In genomic region chr14:63891148-63891964, GRCh38 we compare ENCODE assay signal across 11 cellular contexts. TPM values are rescaled to one million over a fixed set of nuclear protein-coding genes. Genes with fewer than 3 reads are reported as not detected.
A peak's percentile ranks its signal among the peaks of the same experiment; 100 is the strongest.
DNase-seq lines count a peak whose midpoint lies in the region; ATAC-seq, FAIRE-seq and TF ChIP-seq lines count a peak whose summit lies in the region.
"Had no signal": no experiment of that assay in that cellular context is flagged by ENCODE, and none has a peak within 500 bp of the region (broad histone marks: within the 10 kb centered on the region; RNA-seq: fewer than 3 reads in every experiment).

No MANE protein-coding gene starts in this region.

- DNase-seq in adipocyte (ENCODE audit: low read depth), result no peak
- DNase-seq in spleen, result no peak
- DNase-seq in stimulated activated naive CD8-positive, alpha-beta T cell treated with anti-CD3 and anti-CD28 coated beads, Interleukin-15, amount 100 ng/mL, for 72 hours, result no peak
- no peak for DNase-seq in SHP77 treated with DMSO at 0.1 percent for 48 hours (lab: John Stamatoyannopoulos, UW)
- no peak for DNase-seq in small intestine
- DNase-seq: effector CD4-positive, alpha-beta T cell; NCI-H1048; SW 1271 had no signal

- H3K4me1 Mint-ChIP-seq in stimulated activated naive CD8-positive, alpha-beta T cell treated with anti-CD3 and anti-CD28 coated beads, Interleukin-15, amount 100 ng/mL, for 72 hours, result peaks cover 23% of the 10 kb centered on the region

- H3K36me3 ChIP-seq in HUES48 (ENCODE audit: control insufficient read depth, insufficient read depth, low read length), result no peaks in the 10 kb centered on the region
- no peaks in the 10 kb centered on the region for H3K36me3 ChIP-seq in adipocyte (ENCODE audit: control insufficient read depth, insufficient read depth, low read length, severe bottlenecking)
- H3K36me3 ChIP-seq in iPS-18a (ENCODE audit: control insufficient read depth, low read depth, low read length), result no peaks in the 10 kb centered on the region
- no peaks in the 10 kb centered on the region for H3K36me3 ChIP-seq in spleen
- no peaks in the 10 kb centered on the region for H3K36me3 ChIP-seq in small intestine (ENCODE audit: control insufficient read depth in 2 of 2, insufficient read depth in 2 of 2, low read length in 2 of 2)

- no peak for TF ChIP-seq CTCF in spleen (IDR thresholded peaks at IDR 0.05 in 8 of 11, conservative IDR thresholded peaks at IDR 0.05 in 3 of 11)

- FAIRE-seq in small intestine (lab: Jason Lieb, UNC), result no peak

- no peak overlapping the region for H3K27ac Mint-ChIP-seq in stimulated activated naive CD8-positive, alpha-beta T cell treated with anti-CD3 and anti-CD28 coated beads, Interleukin-15, amount 100 ng/mL, for 72 hours

- H3K4me1 ChIP-seq in HUES48 (ENCODE audit: control insufficient read depth, insufficient read depth, low read length) (peaks cover 35% of the 10 kb centered on the region), adipocyte (ENCODE audit: control insufficient read depth, insufficient read depth, low read length) (peaks cover 58% of the 10 kb centered on the region), iPS-18a (ENCODE audit: control insufficient read depth, low read depth, low read length) (peaks cover 34% of the 10 kb centered on the region), spleen (peaks cover 7 to 66% (median 39%) of the 10 kb centered on the region in 6 donors), small intestine (ENCODE audit: control insufficient read depth in 2 of 2, insufficient read depth in 1 of 2, low read depth in 1 of 2, low read length in 1 of 2) (peaks cover 0 to 3% of the 10 kb centered on the region in 2 donors)

- WGBS in spleen, 5 donors, result 53 to 70% (median 62%) methylated on average over 10 of the region's 10 CpGs
- WGBS in small intestine, 3 donors, result 23 to 43% (median 38%) methylated on average over 10 of the region's 10 CpGs

- no peaks in the 10 kb centered on the region for H3K27me3 Mint-ChIP-seq in stimulated activated naive CD8-positive, alpha-beta T cell treated with anti-CD3 and anti-CD28 coated beads, Interleukin-15, amount 100 ng/mL, for 72 hours

- H3K9me3 Mint-ChIP-seq in stimulated activated naive CD8-positive, alpha-beta T cell treated with anti-CD3 and anti-CD28 coated beads, Interleukin-15, amount 100 ng/mL, for 72 hours, result no peaks in the 10 kb centered on the region

- no peak overlapping the region for H3K4me3 Mint-ChIP-seq in stimulated activated naive CD8-positive, alpha-beta T cell treated with anti-CD3 and anti-CD28 coated beads, Interleukin-15, amount 100 ng/mL, for 72 hours

- peak overlapping the region; percentile 32; the same call in 1 of the 2 replicates for H3K9ac ChIP-seq in HUES48 (ENCODE audit: low read depth, low read length)
- H3K9ac ChIP-seq in adipocyte (ENCODE audit: low read length), result peak overlapping the region; percentile 68
- H3K9ac ChIP-seq in iPS-18a (ENCODE audit: low read length), result peak overlapping the region; percentile 30

- intact Hi-C loops in spleen (cut with DNase I; ENCODE audit: low total_unique reads), result no loop called here

- H3K27me3 ChIP-seq in HUES48 (ENCODE audit: control insufficient read depth, insufficient read depth, low read length) (no peaks in the 10 kb centered on the region), adipocyte (replicated peaks; ENCODE audit: control insufficient read depth, insufficient read depth, low read length) (no peaks in the 10 kb centered on the region), iPS-18a (ENCODE audit: control insufficient read depth, insufficient read depth, low read length) (no peaks in the 10 kb centered on the region), spleen (replicated peaks in 1 of 7) (peaks cover 0 to 3% (median 0%) of the 10 kb centered on the region in 7 donors), small intestine (ENCODE audit: control insufficient read depth in 2 of 2, insufficient read depth in 2 of 2, low read length in 2 of 2) (no peaks in the 10 kb centered on the region)

- H3K4me3 ChIP-seq in HUES48 (ENCODE audit: low read depth, low read length) (peak overlapping the region; percentile 48), adipocyte (ENCODE audit: low read length) (peak overlapping the region; percentile 57), iPS-18a (ENCODE audit: low read length) (peak overlapping the region; percentile 57), spleen (no peak overlapping the region), small intestine (ENCODE audit: low read depth in 1 of 2, low read length in 2 of 2) (no peak overlapping the region)

- H3K27ac ChIP-seq in HUES48 (ENCODE audit: low read depth, low read length), result peak overlapping the region; percentile 96
- H3K27ac ChIP-seq in iPS-18a (ENCODE audit: low read length), result peak overlapping the region; percentile 52
- peak overlapping the region; percentile 7 to 78 (median 57) for H3K27ac ChIP-seq in spleen
- H3K27ac ChIP-seq in small intestine (ENCODE audit: low read depth in 1 of 2, low read length in 1 of 2), result no peak overlapping the region

- ATAC-seq in stimulated activated naive CD8-positive, alpha-beta T cell treated with anti-CD3 and anti-CD28 coated beads, Interleukin-15, amount 100 ng/mL, for 72 hours, result no peak
- ATAC-seq in HG02623 (IDR thresholded peaks at IDR 0.05; ENCODE audit: unreplicated experiment), result no peak

- TF ChIP-seq POLR2A in spleen (IDR thresholded peaks at IDR 0.05), result no peak

- no peaks in the 10 kb centered on the region for H3K9me3 ChIP-seq in HUES48 (ENCODE audit: control insufficient read depth, insufficient read depth, low read length)
- H3K9me3 ChIP-seq in adipocyte (ENCODE audit: control insufficient read depth, low read length), result no peaks in the 10 kb centered on the region
- no peaks in the 10 kb centered on the region for H3K9me3 ChIP-seq in iPS-18a (ENCODE audit: control insufficient read depth, low read depth, low read length)
- no peaks in the 10 kb centered on the region for H3K9me3 ChIP-seq in spleen
- H3K9me3 ChIP-seq in small intestine (ENCODE audit: control insufficient read depth, low read depth), result no peaks in the 10 kb centered on the region

RNA-seq across cellular contexts. Expression of gene SYNE2, which starts 38.6 kb away (rescaled TPM):
- total RNA-seq in spleen, result 100 to 1,000 TPM; 128 to 173 (median 154) TPM
- polyA plus RNA-seq in spleen (10 to 100 TPM; 16.0 to 25.5 (median 19.6) TPM), small intestine (10 to 100 TPM; 13.8 to 35.0 (median 30.9) TPM)

Comparison
In these comparisons a context has a peak if more than half of its experiments do, and no peak if none do; other contexts are left out.
1. H3K27ac ChIP-seq: peak in HUES48 (single experiment), iPS-18a (single experiment) and spleen (8 of 8); none in small intestine (0 of 2).
2. H3K4me3 ChIP-seq: peak in HUES48 (single experiment), adipocyte (single experiment) and iPS-18a (single experiment); none in spleen (0 of 8) and small intestine (0 of 2).
3. Peak in every context shown above with its lines, with median percentiles within 50 percentile points of each other: H3K9ac ChIP-seq.